In genomic region chr2:119224391-119224972, GRCh38 we compare ENCODE assay signal across 9 cellular contexts. TPM values are rescaled to one million over a fixed set of nuclear protein-coding genes. Genes with fewer than 3 reads are reported as not detected.
DNase-seq lines count a peak whose midpoint lies in the region; ATAC-seq and TF ChIP-seq lines count a peak whose summit lies in the region.
"Had no signal": no experiment of that assay in that cellular context is flagged by ENCODE, and none has a peak within 500 bp of the region (broad histone marks: within the 10 kb centered on the region; RNA-seq: fewer than 3 reads in every experiment).

No MANE protein-coding gene starts in this region.

- no peak for TF ChIP-seq CTCF in GM12865 (IDR thresholded peaks at IDR 0.05; ENCODE audit: insufficient read depth, low read depth, low read length, missing control alignments)
- no peak for TF ChIP-seq CTCF in retinal pigment epithelial cell (conservative IDR thresholded peaks at IDR 0.05; ENCODE audit: low read depth, low read length)

- no peak for DNase-seq in GM12865 (ENCODE audit: low read depth)
- peak; percentile 23 for DNase-seq in SKM-1 treated with dmso at 0.1 percent for 144 hours (lab: John Stamatoyannopoulos, UW; ENCODE audit: unreplicated experiment)
- no peak for DNase-seq in right cardiac atrium
- no peak for DNase-seq in retinal pigment epithelial cell (ENCODE audit: low read depth)
- no peak for DNase-seq in stimulated activated naive CD4-positive, alpha-beta T cell (lab: John Stamatoyannopoulos, UW)
- no peak for DNase-seq in Karpas-422
- no peak for DNase-seq in T1000 (lab: John Stamatoyannopoulos, UW)
- DNase-seq: effector memory CD4-positive, alpha-beta T cell had no signal

- H3K27ac ChIP-seq in right cardiac atrium (ENCODE audit: low read length) (no peak overlapping the region), Karpas-422 (ENCODE audit: low read length) (no peak overlapping the region)

- no peaks in the 10 kb centered on the region for H3K9me3 ChIP-seq in right cardiac atrium (ENCODE audit: control insufficient read depth, low read length)
- no peaks in the 10 kb centered on the region for H3K9me3 ChIP-seq in Karpas-422 (ENCODE audit: low read length)

- H3K27me3 ChIP-seq in right cardiac atrium (ENCODE audit: control insufficient read depth, insufficient read depth) (no peaks in the 10 kb centered on the region), Karpas-422 (ENCODE audit: low read length) (no peaks in the 10 kb centered on the region)

- H3K9ac ChIP-seq in Karpas-422 (ENCODE audit: low read length): no peak overlapping the region

- H3K9me2 ChIP-seq in Karpas-422 (replicated peaks; ENCODE audit: insufficient read depth, low read length): no peaks in the 10 kb centered on the region

- intact Hi-C loops in right cardiac atrium (cut with DNase I): loop anchor here in 2 of 4 donors (10.0 kb wide), 1 partner anchor 60 kb away; no protein-coding TSS in a partner anchor

- H3K79me2 ChIP-seq in Karpas-422 (ENCODE audit: low read length): no peaks in the 10 kb centered on the region

- H3K36me3 ChIP-seq in Karpas-422 (ENCODE audit: insufficient read depth, low read length): no peaks in the 10 kb centered on the region

- H3K4me1 ChIP-seq in right cardiac atrium (ENCODE audit: control insufficient read depth, insufficient read depth, low read length) (peaks cover 2% of the 10 kb centered on the region), Karpas-422 (ENCODE audit: low read length) (peaks cover 2% of the 10 kb centered on the region; the same call in 1 of the 2 replicates)

- WGBS in right cardiac atrium: 19% methylated on average over 11 of the region's 11 CpGs

- no peaks in the 10 kb centered on the region for H4K20me1 ChIP-seq in Karpas-422 (ENCODE audit: insufficient read depth, low read depth, low read length)

- no peak for ATAC-seq in right cardiac atrium
- ATAC-seq in GM21717 (IDR thresholded peaks at IDR 0.05; ENCODE audit: unreplicated experiment): no peak

- H3K4me3 ChIP-seq in GM12865 (ENCODE audit: low read depth, low read length): peak overlapping the region; percentile 84
- peak overlapping the region; percentile 73 for H3K4me3 ChIP-seq in right cardiac atrium (ENCODE audit: low read length)
- H3K4me3 ChIP-seq in retinal pigment epithelial cell (ENCODE audit: low read length): peak overlapping the region; percentile 63
- no peak overlapping the region for H3K4me3 ChIP-seq in Karpas-422 (ENCODE audit: low read length)

- H3K4me2 ChIP-seq in Karpas-422 (ENCODE audit: low read depth, low read length, poor library complexity, severe bottlenecking): no peak overlapping the region

- H2AFZ ChIP-seq in Karpas-422 (ENCODE audit: low read length): no peak overlapping the region

RNA-seq across cellular contexts. Expression of gene STEAP3, which starts 0.8 kb away (rescaled TPM):
- total RNA-seq in right cardiac atrium: 10 to 100 TPM in 2 of 4 donors, 1 to 10 TPM in 2; 7.2 to 12.4 (median 10.2) TPM
- polyA plus RNA-seq in right cardiac atrium: 4.8 TPM
- not detected in 2 replicates for total RNA-seq in Karpas-422 (2014; rRNA removed; shearing (Covaris generic); ENCODE audit: low replicate concordance)
